In genomic region chr12:120479458-120479857, GRCh38 we compare ENCODE assay signal across 28 cellular contexts. TPM values are rescaled to one million over a fixed set of nuclear protein-coding genes. Genes with fewer than 3 reads are reported as not detected.
A peak's percentile ranks its signal among the peaks of the same experiment; 100 is the strongest.
DNase-seq lines count a peak whose midpoint lies in the region; ATAC-seq and TF ChIP-seq lines count a peak whose summit lies in the region.
"Had no signal": no experiment of that assay in that cellular context is flagged by ENCODE, and none has a peak within 500 bp of the region (broad histone marks: within the 10 kb centered on the region; RNA-seq: fewer than 3 reads in every experiment).

No MANE protein-coding gene starts in this region.

- TF ChIP-seq CTCF in CD8-positive, alpha-beta T cell (IDR thresholded peaks at IDR 0.05): no peak
- TF ChIP-seq CTCF in RWPE2 (IDR thresholded peaks at IDR 0.05; ENCODE audit: poor library complexity, severe bottlenecking): no peak
- TF ChIP-seq CTCF in epithelial cell of esophagus (IDR thresholded peaks at IDR 0.05; ENCODE audit: insufficient read depth, low read depth, low read length, missing control alignments): no peak
- no peak for TF ChIP-seq CTCF in smooth muscle cell (IDR thresholded peaks at IDR 0.05; ENCODE audit: borderline replicate concordance, insufficient read depth, poor library complexity, severe bottlenecking)
- no peak for TF ChIP-seq CTCF in esophagus muscularis mucosa (IDR thresholded peaks at IDR 0.05)

- no peaks in the 10 kb centered on the region for H3K9me3 Mint-ChIP-seq in CD8-positive, alpha-beta T cell
- no peaks in the 10 kb centered on the region for H3K9me3 Mint-ChIP-seq in natural killer cell treated with Interleukin-12 subunit alpha and Interleukin-12 subunit beta and Interleukin-15 and Interleukin-18, amount 100 ng/mL, for 72 hours
- H3K9me3 Mint-ChIP-seq: activated naive CD8-positive, alpha-beta T cell treated with anti-CD3 and anti-CD28 coated beads for 36 hours; CD4-positive, CD25-positive, alpha-beta regulatory T cell; H9; stimulated activated naive B cell treated with anti-CD40 and anti-IgM and Interleukin-4, amounts not matched to agents 10 μg/mL and 1 μg/mL and 100 μg/mL, for 72 hours; T-helper 1 cell treated with Interleukin-12 subunit alpha and Interleukin-12 subunit beta and Interleukin-4 antibody, amounts not matched to agents 30 μg/mL and 1 μg/mL, for 36 hours had no signal

- H4K20me1 ChIP-seq in smooth muscle cell (ENCODE audit: low read depth): no peaks in the 10 kb centered on the region

- H3K79me2 ChIP-seq in smooth muscle cell (ENCODE audit: low read depth): peaks cover 11% of the 10 kb centered on the region

- no peak for DNase-seq in CD8-positive, alpha-beta T cell
- no peak for DNase-seq in RWPE2 (ENCODE audit: low spot score)
- DNase-seq in epithelial cell of esophagus (ENCODE audit: low read depth): peak; percentile 46
- no peak for DNase-seq in natural killer cell treated with Interleukin-12 subunit alpha and Interleukin-12 subunit beta and Interleukin-15 and Interleukin-18, amount 100 ng/mL, for 72 hours (ENCODE audit: low spot score)
- no peak for DNase-seq in smooth muscle cell (lab: John Stamatoyannopoulos, UW; ENCODE audit: unreplicated experiment)
- DNase-seq in esophagus muscularis mucosa (ENCODE audit: extremely low spot score): no peak
- DNase-seq: activated effector memory CD4-positive, alpha-beta T cell treated with anti-CD3 and anti-CD28 coated beads, Interleukin-2, amount 50 U/mL, for 16 hours; activated naive CD8-positive, alpha-beta T cell treated with anti-CD3 and anti-CD28 coated beads for 36 hours; activated T-cell treated with anti-CD3 and anti-CD28 coated beads for 4 hours; CD4-positive, CD25-positive, alpha-beta regulatory T cell; DMS153; foreskin keratinocyte; H9; mammary epithelial cell; NCI-H1436; NCI-H2081 treated with DMSO at 0.1 percent for 48 hours; NCI-H345; NCI-H748 treated with DMSO at 0.1 percent for 48 hours; right lobe of liver; stimulated activated CD4-positive, alpha-beta T cell treated with anti-CD3 and anti-CD28 coated beads, Interleukin-4, amount 100 ng/mL, for 24 hours; stimulated activated naive B cell treated with anti-CD40 and anti-IgM and Interleukin-4, amounts not matched to agents 10 μg/mL and 1 μg/mL and 100 μg/mL, for 72 hours had no signal

- H3K36me3 ChIP-seq in CD8-positive, alpha-beta T cell (ENCODE audit: insufficient read depth, low read length): no peaks in the 10 kb centered on the region
- H3K36me3 ChIP-seq in RWPE2 (ENCODE audit: low read depth): no peaks in the 10 kb centered on the region
- H3K36me3 ChIP-seq in smooth muscle cell (ENCODE audit: low read depth): no peaks in the 10 kb centered on the region
- peaks cover 0 to 13% (median 4%) of the 10 kb centered on the region in 4 donors for H3K36me3 ChIP-seq in esophagus muscularis mucosa
- H3K36me3 ChIP-seq: neutrophil, right lobe of liver had no signal

- 79% methylated on average over 1 of the region's 1 CpG for WGBS in smooth muscle cell (ENCODE audit: low lambda C conversion rate)
- WGBS in esophagus muscularis mucosa: 95% methylated on average over 1 of the region's 1 CpG

- ATAC-seq in CD8-positive, alpha-beta T cell: no peak
- ATAC-seq in RWPE2 (ENCODE audit: low read depth): peak; percentile 7; the same call in 1 of the 3 replicates
- ATAC-seq in natural killer cell treated with Interleukin-12 subunit alpha and Interleukin-12 subunit beta and Interleukin-15 and Interleukin-18, amount 100 ng/mL, for 72 hours: no peak
- no peak for ATAC-seq in HG02973 (IDR thresholded peaks at IDR 0.05; ENCODE audit: unreplicated experiment)
- ATAC-seq in HG03196 (IDR thresholded peaks at IDR 0.05; ENCODE audit: unreplicated experiment): no peak
- ATAC-seq: foreskin keratinocyte; right lobe of liver; stimulated activated naive B cell treated with anti-CD40 and anti-IgM and Interleukin-4, amounts not matched to agents 10 μg/mL and 1 μg/mL and 100 μg/mL, for 72 hours had no signal

- intact Hi-C loops in CD8-positive, alpha-beta T cell (cut with DNase I, micrococcal nuclease): no loop called here
- intact Hi-C loops in esophagus muscularis mucosa (cut with DNase I): no loop called here

- peaks cover 7% of the 10 kb centered on the region for H3K4me1 ChIP-seq in CD8-positive, alpha-beta T cell (ENCODE audit: insufficient read depth, low read length)
- H3K4me1 ChIP-seq in RWPE2 (ENCODE audit: insufficient read depth, poor library complexity, severe bottlenecking): peaks cover 3% of the 10 kb centered on the region
- no peaks in the 10 kb centered on the region for H3K4me1 ChIP-seq in smooth muscle cell (ENCODE audit: low read depth)
- no peaks in the 10 kb centered on the region for H3K4me1 ChIP-seq in esophagus muscularis mucosa
- H3K4me1 ChIP-seq: ascending aorta, foreskin keratinocyte, right lobe of liver had no signal

- POLR2A ChIA-PET in CD8-positive, alpha-beta T cell (lab: Charles Lee): interaction anchor here (1.0 kb wide), 1 partner anchor 16 kb away, joined by 3 read pairs; no protein-coding TSS in a partner anchor

- no peaks in the 10 kb centered on the region for H3K9me3 ChIP-seq in CD8-positive, alpha-beta T cell (ENCODE audit: low read length)
- H3K9me3 ChIP-seq in RWPE2 (ENCODE audit: severe bottlenecking) (no peaks in the 10 kb centered on the region), smooth muscle cell (replicated peaks; ENCODE audit: low read depth) (no peaks in the 10 kb centered on the region), esophagus muscularis mucosa (no peaks in the 10 kb centered on the region)
- H3K9me3 ChIP-seq: ascending aorta, neutrophil, right lobe of liver, suprapubic skin had no signal

- peak overlapping the region; percentile 5 for H3K27ac Mint-ChIP-seq in CD8-positive, alpha-beta T cell
- H3K27ac Mint-ChIP-seq in natural killer cell treated with Interleukin-12 subunit alpha and Interleukin-12 subunit beta and Interleukin-15 and Interleukin-18, amount 100 ng/mL, for 72 hours: peak overlapping the region; percentile 72 to 100
- H3K27ac Mint-ChIP-seq: activated naive CD8-positive, alpha-beta T cell treated with anti-CD3 and anti-CD28 coated beads for 36 hours; stimulated activated naive B cell treated with anti-CD40 and anti-IgM and Interleukin-4, amounts not matched to agents 10 μg/mL and 1 μg/mL and 100 μg/mL, for 72 hours; T-helper 1 cell treated with Interleukin-12 subunit alpha and Interleukin-12 subunit beta and Interleukin-4 antibody, amounts not matched to agents 30 μg/mL and 1 μg/mL, for 36 hours had no signal

- no peaks in the 10 kb centered on the region for H3F3A ChIP-seq in smooth muscle cell (ENCODE audit: low read depth)

- peaks cover 21% of the 10 kb centered on the region for H3K4me1 Mint-ChIP-seq in CD8-positive, alpha-beta T cell (ENCODE audit: low read depth)
- peaks cover 52 to 58% of the 10 kb centered on the region in 2 donors for H3K4me1 Mint-ChIP-seq in natural killer cell treated with Interleukin-12 subunit alpha and Interleukin-12 subunit beta and Interleukin-15 and Interleukin-18, amount 100 ng/mL, for 72 hours (ENCODE audit: low read depth in 2 of 2)
- H3K4me1 Mint-ChIP-seq: activated naive CD8-positive, alpha-beta T cell treated with anti-CD3 and anti-CD28 coated beads for 36 hours had no signal

- H3K27me3 Mint-ChIP-seq in CD8-positive, alpha-beta T cell (ENCODE audit: low read depth): no peaks in the 10 kb centered on the region
- H3K27me3 Mint-ChIP-seq in natural killer cell treated with Interleukin-12 subunit alpha and Interleukin-12 subunit beta and Interleukin-15 and Interleukin-18, amount 100 ng/mL, for 72 hours: no peaks in the 10 kb centered on the region
- H3K27me3 Mint-ChIP-seq: activated naive CD8-positive, alpha-beta T cell treated with anti-CD3 and anti-CD28 coated beads for 36 hours; CD4-positive, CD25-positive, alpha-beta regulatory T cell; stimulated activated naive B cell treated with anti-CD40 and anti-IgM and Interleukin-4, amounts not matched to agents 10 μg/mL and 1 μg/mL and 100 μg/mL, for 72 hours had no signal

- peaks cover 3% of the 10 kb centered on the region for H3K36me3 Mint-ChIP-seq in CD8-positive, alpha-beta T cell
- H3K36me3 Mint-ChIP-seq in natural killer cell treated with Interleukin-12 subunit alpha and Interleukin-12 subunit beta and Interleukin-15 and Interleukin-18, amount 100 ng/mL, for 72 hours: no peaks in the 10 kb centered on the region
- H3K36me3 Mint-ChIP-seq: activated naive CD8-positive, alpha-beta T cell treated with anti-CD3 and anti-CD28 coated beads for 36 hours; CD4-positive, CD25-positive, alpha-beta regulatory T cell had no signal

- no peak overlapping the region for H3K4me3 Mint-ChIP-seq in CD8-positive, alpha-beta T cell
- H3K4me3 Mint-ChIP-seq in natural killer cell treated with Interleukin-12 subunit alpha and Interleukin-12 subunit beta and Interleukin-15 and Interleukin-18, amount 100 ng/mL, for 72 hours: peak overlapping the region; percentile 41
- H3K4me3 Mint-ChIP-seq: activated naive CD8-positive, alpha-beta T cell treated with anti-CD3 and anti-CD28 coated beads for 36 hours; CD4-positive, CD25-positive, alpha-beta regulatory T cell; H9; stimulated activated naive B cell treated with anti-CD40 and anti-IgM and Interleukin-4, amounts not matched to agents 10 μg/mL and 1 μg/mL and 100 μg/mL, for 72 hours; T-helper 1 cell treated with Interleukin-12 subunit alpha and Interleukin-12 subunit beta and Interleukin-4 antibody, amounts not matched to agents 30 μg/mL and 1 μg/mL, for 36 hours had no signal

- no peak overlapping the region for H3K4me3 ChIP-seq in CD8-positive, alpha-beta T cell (ENCODE audit: low read depth, low read length)
- H3K4me3 ChIP-seq in RWPE2 (ENCODE audit: severe bottlenecking) (no peak overlapping the region), epithelial cell of esophagus (ENCODE audit: low read length) (no peak overlapping the region), smooth muscle cell (no peak overlapping the region), esophagus muscularis mucosa (no peak overlapping the region)
- H3K4me3 ChIP-seq: ascending aorta, right lobe of liver, SK-N-MC, suprapubic skin had no signal

- H3K27me3 ChIP-seq in CD8-positive, alpha-beta T cell (ENCODE audit: insufficient read depth, low read length): no peaks in the 10 kb centered on the region
- H3K27me3 ChIP-seq in RWPE2 (ENCODE audit: insufficient read depth, poor library complexity, severe bottlenecking): no peaks in the 10 kb centered on the region
- no peaks in the 10 kb centered on the region for H3K27me3 ChIP-seq in smooth muscle cell (ENCODE audit: low read depth)
- no peaks in the 10 kb centered on the region for H3K27me3 ChIP-seq in esophagus muscularis mucosa
- H3K27me3 ChIP-seq: ascending aorta, foreskin keratinocyte, neutrophil, right lobe of liver, suprapubic skin had no signal

- TF ChIP-seq EP300 in esophagus muscularis mucosa (IDR thresholded peaks at IDR 0.05): no peak

- H3K27ac ChIP-seq in CD8-positive, alpha-beta T cell (ENCODE audit: low read depth, low read length): no peak overlapping the region
- H3K27ac ChIP-seq in RWPE2 (ENCODE audit: poor library complexity, severe bottlenecking) (no peak overlapping the region), smooth muscle cell (ENCODE audit: low read depth) (no peak overlapping the region), esophagus muscularis mucosa (replicated peaks in 1 of 4) (no peak overlapping the region)
- H3K27ac ChIP-seq: ascending aorta, foreskin keratinocyte, neutrophil, right lobe of liver, SK-N-MC, suprapubic skin had no signal

- TF ChIP-seq POLR2A in esophagus muscularis mucosa (IDR thresholded peaks at IDR 0.05; ENCODE audit: low read depth): no peak

- H3K4me2 ChIP-seq in smooth muscle cell: no peak overlapping the region

- H2AFZ ChIP-seq in smooth muscle cell (ENCODE audit: low read depth): no peak overlapping the region

- CTCF ChIA-PET in CD8-positive, alpha-beta T cell (lab: Charles Lee): interaction anchor here (1.0 to 2.1 kb wide), 3 partner anchors 9 to 122 kb away, joined by 3 to 5 read pairs (median 4); no protein-coding TSS in a partner anchor

- no peak overlapping the region for H3K9ac ChIP-seq in smooth muscle cell (ENCODE audit: low read depth)

RNA-seq across cellular contexts. Expression of gene SRSF9, which starts 9.9 kb away (rescaled TPM):
- total RNA-seq in CD8-positive, alpha-beta T cell: 100 to 1,000 TPM; 137 to 139 TPM
- 100 to 1,000 TPM; 246 to 331 TPM for total RNA-seq in natural killer cell treated with Interleukin-12 subunit alpha and Interleukin-12 subunit beta and Interleukin-15 and Interleukin-18, amount 100 ng/mL, for 72 hours
- total RNA-seq in smooth muscle cell (133 and 148 TPM in 2 replicates), esophagus muscularis mucosa (10 to 100 TPM; 52.7 to 60.2 (median 54.7) TPM)
- polyA plus RNA-seq in smooth muscle cell: 264 and 289 TPM in 2 replicates

RNA-seq across cellular contexts. Expression of gene DYNLL1, which starts 16.5 kb away (rescaled TPM):
- total RNA-seq in CD8-positive, alpha-beta T cell: 10 to 100 TPM; 25.9 to 26.1 TPM
- total RNA-seq in natural killer cell treated with Interleukin-12 subunit alpha and Interleukin-12 subunit beta and Interleukin-15 and Interleukin-18, amount 100 ng/mL, for 72 hours: 100 to 1,000 TPM; 207 to 267 TPM
- 403 and 502 TPM in 2 replicates for total RNA-seq in smooth muscle cell
- polyA plus RNA-seq in smooth muscle cell: 497 and 616 TPM in 2 replicates
- total RNA-seq in esophagus muscularis mucosa: 100 to 1,000 TPM; 229 to 289 (median 269) TPM

RNA-seq across cellular contexts. Expression of gene GATC, which starts 33.2 kb away (rescaled TPM):
- total RNA-seq in CD8-positive, alpha-beta T cell: 10 to 100 TPM; 16.6 to 17.3 TPM
- total RNA-seq in natural killer cell treated with Interleukin-12 subunit alpha and Interleukin-12 subunit beta and Interleukin-15 and Interleukin-18, amount 100 ng/mL, for 72 hours: 10 to 100 TPM; 28.2 to 31.8 TPM
- total RNA-seq in smooth muscle cell: 13.4 and 22.2 TPM in 2 replicates
- 9.8 and 10.3 TPM in 2 replicates for polyA plus RNA-seq in smooth muscle cell
- total RNA-seq in esophagus muscularis mucosa: 10 to 100 TPM; 18.5 to 24.0 (median 20.2) TPM

RNA-seq across cellular contexts. Expression of gene TRIAP1, which starts 33.3 kb away (rescaled TPM):
- total RNA-seq in CD8-positive, alpha-beta T cell: 10 to 100 TPM; 35.8 to 36.0 TPM
- total RNA-seq in natural killer cell treated with Interleukin-12 subunit alpha and Interleukin-12 subunit beta and Interleukin-15 and Interleukin-18, amount 100 ng/mL, for 72 hours: 10 to 100 TPM; 28.9 to 36.2 TPM
- total RNA-seq in smooth muscle cell (47.1 and 54.8 TPM in 2 replicates), esophagus muscularis mucosa (10 to 100 TPM in 3 of 4 donors, 1 to 10 TPM in 1; 9.8 to 17.7 (median 10.7) TPM)
- 67.0 and 70.6 TPM in 2 replicates for polyA plus RNA-seq in smooth muscle cell

RNA-seq across cellular contexts. Expression of gene COX6A1, which starts 41.5 kb away (rescaled TPM):
- total RNA-seq in CD8-positive, alpha-beta T cell: 100 to 1,000 TPM; 118 to 124 TPM
- 100 to 1,000 TPM; 320 to 343 TPM for total RNA-seq in natural killer cell treated with Interleukin-12 subunit alpha and Interleukin-12 subunit beta and Interleukin-15 and Interleukin-18, amount 100 ng/mL, for 72 hours
- 597 and 788 TPM in 2 replicates for total RNA-seq in smooth muscle cell
- polyA plus RNA-seq in smooth muscle cell: 949 and 1,088 TPM in 2 replicates
- total RNA-seq in esophagus muscularis mucosa: 100 to 1,000 TPM; 499 to 689 (median 548) TPM

Comparison
In these comparisons a context has a peak if more than half of its experiments do, and no peak if none do; other contexts are left out.
1. RNA of gene DYNLL1, which starts 16.5 kb away (total RNA-seq): 403 to 502 TPM in smooth muscle cell, 229 to 289 TPM in esophagus muscularis mucosa and 207 to 267 TPM in natural killer cell treated with Interleukin-12 subunit alpha and Interleukin-12 subunit beta and Interleukin-15 and Interleukin-18, amount 100 ng/mL, for 72 hours; 25.9 to 26.1 TPM in CD8-positive, alpha-beta T cell; every median in the first group is over 4 times any median in the second.